Comparison of ENCODE assay signal across 15 cellular contexts in genomic region chr9:104879555-104880318, GRCh38. TPM values are rescaled to one million over a fixed set of nuclear protein-coding genes. Genes with fewer than 3 reads are reported as not detected.
DNase-seq lines count a peak whose midpoint lies in the region; ATAC-seq and TF ChIP-seq lines count a peak whose summit lies in the region.
"Had no signal": no experiment of that assay in that cellular context is flagged by ENCODE, and none has a peak within 500 bp of the region (broad histone marks: within the 10 kb centered on the region; RNA-seq: fewer than 3 reads in every experiment).

No MANE protein-coding gene starts in this region.

- no peaks in the 10 kb centered on the region for H3K9me3 Mint-ChIP-seq in chondrocyte (ENCODE audit: low read depth)
- no peaks in the 10 kb centered on the region for H3K9me3 Mint-ChIP-seq in CD4-positive, alpha-beta T cell
- H3K9me3 Mint-ChIP-seq: activated naive CD4-positive, alpha-beta T cell treated with anti-CD3 and anti-CD28 coated beads for 36 hours had no signal

- H3K36me3 ChIP-seq in left ventricle myocardium inferior = peaks cover 64% of the 10 kb centered on the region
- peaks cover 18% of the 10 kb centered on the region for H3K36me3 ChIP-seq in rectal smooth muscle tissue (ENCODE audit: control insufficient read depth, insufficient read depth, low read length)

- H3K4me1 ChIP-seq in left ventricle myocardium inferior = peaks cover 38% of the 10 kb centered on the region
- H3K4me1 ChIP-seq in rectal smooth muscle tissue (ENCODE audit: control insufficient read depth, insufficient read depth, low read length) = peaks cover 9% of the 10 kb centered on the region

- H3K9ac ChIP-seq in rectal smooth muscle tissue (ENCODE audit: low read length) = no peak overlapping the region
- H3K9ac ChIP-seq: KMS-11 had no signal

- TF ChIP-seq CTCF in chondrocyte (IDR thresholded peaks at IDR 0.05) (no peak), left ventricle myocardium inferior (IDR thresholded peaks at IDR 0.05; ENCODE audit: borderline replicate concordance) (no peak)
- TF ChIP-seq CTCF in CD4-positive, alpha-beta T cell (IDR thresholded peaks at IDR 0.05) = no peak

- H3K4me3 ChIP-seq in left ventricle myocardium inferior = no peak overlapping the region
- no peak overlapping the region for H3K4me3 ChIP-seq in rectal smooth muscle tissue (ENCODE audit: low read length)

- H3K27me3 Mint-ChIP-seq in chondrocyte (ENCODE audit: low read depth) = no peaks in the 10 kb centered on the region
- H3K27me3 Mint-ChIP-seq in CD4-positive, alpha-beta T cell = no peaks in the 10 kb centered on the region
- H3K27me3 Mint-ChIP-seq: B cell, naive B cell had no signal

- peaks cover 2% of the 10 kb centered on the region for H3K36me3 Mint-ChIP-seq in chondrocyte (ENCODE audit: low read depth)
- H3K36me3 Mint-ChIP-seq in CD4-positive, alpha-beta T cell (ENCODE audit: low read depth) = peaks cover 81% of the 10 kb centered on the region

- peak overlapping the region; percentile 84 for H3K27ac Mint-ChIP-seq in chondrocyte (ENCODE audit: unreplicated experiment)
- H3K27ac Mint-ChIP-seq in CD4-positive, alpha-beta T cell = no peak overlapping the region
- H3K27ac Mint-ChIP-seq: activated naive CD4-positive, alpha-beta T cell treated with anti-CD3 and anti-CD28 coated beads for 36 hours; B cell had no signal

- no peak for ATAC-seq in CD4-positive, alpha-beta T cell (ENCODE audit: poor library complexity)
- ATAC-seq in left colon = no peak

- POLR2A ChIA-PET in CD4-positive, alpha-beta T cell (lab: Charles Lee) = no interaction called here

- peaks cover 54% of the 10 kb centered on the region for H3K4me1 Mint-ChIP-seq in chondrocyte (ENCODE audit: low read depth)
- H3K4me1 Mint-ChIP-seq in CD4-positive, alpha-beta T cell (ENCODE audit: low read depth) = no peaks in the 10 kb centered on the region
- H3K4me1 Mint-ChIP-seq: B cell had no signal

- no peaks in the 10 kb centered on the region for H3K9me3 ChIP-seq in left ventricle myocardium inferior (replicated peaks)
- no peaks in the 10 kb centered on the region for H3K9me3 ChIP-seq in CD4-positive, alpha-beta T cell (ENCODE audit: control insufficient read depth, low read length)

- CTCF ChIA-PET in CD4-positive, alpha-beta T cell (lab: Charles Lee) = interaction anchor here (0.8 kb wide), 1 partner anchor 8 kb away, joined by 3 read pairs; no protein-coding TSS in a partner anchor

- H3K27ac ChIP-seq in left ventricle myocardium inferior (replicated peaks) (peak overlapping the region; percentile 54), rectal smooth muscle tissue (ENCODE audit: low read depth, low read length) (peak overlapping the region; percentile 29)
- no peak overlapping the region for H3K27ac ChIP-seq in CD4-positive, alpha-beta T cell (ENCODE audit: low read depth, low read length)
- H3K27ac ChIP-seq: KMS-11 had no signal

- DNase-seq in AG20443 (ENCODE audit: low spot score) = peak; percentile 52
- no peak for DNase-seq in chondrocyte (ENCODE audit: low spot score)
- DNase-seq in left ventricle myocardium inferior = no peak
- DNase-seq in activated CD4-positive, alpha-beta T cell treated with anti-CD3 and anti-CD28 coated beads for 1 hour = no peak
- no peak for DNase-seq in NCI-H187 (lab: John Stamatoyannopoulos, UW)
- DNase-seq in CD4-positive, alpha-beta T cell = no peak
- DNase-seq in left colon = no peak
- DNase-seq: activated CD4-positive, alpha-beta T cell treated with anti-CD3 and anti-CD28 coated beads for 4 hours; activated naive CD4-positive, alpha-beta T cell treated with anti-CD3 and anti-CD28 coated beads for 36 hours; effector CD4-positive, alpha-beta T cell; EL; naive B cell had no signal

- intact Hi-C loops in left ventricle myocardium inferior (cut with micrococcal nuclease) (no loop called here), left colon (cut with DNase I, micrococcal nuclease) (no loop called here)
- intact Hi-C loops in CD4-positive, alpha-beta T cell (cut with DNase I, micrococcal nuclease) = no loop called here

- peak overlapping the region; percentile 20 for H3K4me3 Mint-ChIP-seq in chondrocyte (ENCODE audit: unreplicated experiment)
- no peak overlapping the region for H3K4me3 Mint-ChIP-seq in CD4-positive, alpha-beta T cell
- H3K4me3 Mint-ChIP-seq: activated naive CD4-positive, alpha-beta T cell treated with anti-CD3 and anti-CD28 coated beads for 36 hours; B cell; naive B cell had no signal

- H3K27me3 ChIP-seq in left ventricle myocardium inferior (ENCODE audit: low read depth) (no peaks in the 10 kb centered on the region), rectal smooth muscle tissue (ENCODE audit: control insufficient read depth, insufficient read depth, low read length) (no peaks in the 10 kb centered on the region)
- no peaks in the 10 kb centered on the region for H3K27me3 ChIP-seq in CD4-positive, alpha-beta T cell (ENCODE audit: control insufficient read depth, insufficient read depth, low read length)

RNA-seq across cellular contexts. Expression of gene ABCA1, which starts 48.2 kb away (rescaled TPM):
- total RNA-seq in chondrocyte = 22.4 to 26.6 TPM (median 25.1 TPM) in 3 replicates
- total RNA-seq in left ventricle myocardium inferior = 10.8 TPM
- total RNA-seq in CD4-positive, alpha-beta T cell = 10 to 100 TPM; 14.1 to 16.9 TPM
- 10 to 100 TPM; 11.8 to 44.5 TPM for total RNA-seq in left colon
